ENCODE assay signal across 19 cellular contexts in the genomic region with DNA sequence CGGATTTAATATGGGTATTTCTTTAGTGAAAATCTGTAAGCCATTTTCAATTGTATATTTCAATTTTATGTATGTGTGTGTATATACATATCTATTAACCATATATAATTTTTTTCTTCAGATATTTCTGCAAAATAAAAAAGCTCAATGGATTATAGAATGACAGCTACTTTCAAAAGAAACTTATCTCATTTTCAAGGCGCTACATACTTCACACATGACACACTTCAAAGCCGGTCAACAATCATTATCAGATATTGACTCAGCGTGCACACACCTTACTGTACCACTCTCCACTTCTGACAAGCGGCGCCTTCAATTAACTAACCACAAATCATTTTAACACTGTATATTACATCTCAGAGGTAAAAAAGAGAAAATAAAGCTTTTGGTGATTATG. TPM values are rescaled to one million over a fixed set of nuclear protein-coding genes. Genes with fewer than 3 reads are reported as not detected.
A peak's percentile ranks its signal among the peaks of the same experiment; 100 is the strongest.
DNase-seq lines count a peak whose midpoint lies in the region; ATAC-seq and TF ChIP-seq lines count a peak whose summit lies in the region.
"Had no signal": no experiment of that assay in that cellular context is flagged by ENCODE, and none has a peak within 500 bp of the region (broad histone marks: within the 10 kb centered on the region; RNA-seq: fewer than 3 reads in every experiment).

No MANE protein-coding gene starts in this region.

- H3K36me3 ChIP-seq in CD4-positive, CD25-positive, alpha-beta regulatory T cell (ENCODE audit: control insufficient read depth, insufficient read depth, low read length): peaks cover 78% of the 10 kb centered on the region
- H3K36me3 ChIP-seq in brain microvascular endothelial cell (replicated peaks): peaks cover 60% of the 10 kb centered on the region

- H3K4me3 Mint-ChIP-seq in CD4-positive, CD25-positive, alpha-beta regulatory T cell: peak overlapping the region in 1 of 4 donors; percentile 55
- H3K4me3 Mint-ChIP-seq in naive thymus-derived CD8-positive, alpha-beta T cell: no peak overlapping the region
- H3K4me3 Mint-ChIP-seq in activated T-helper 1 cell treated with anti-CD3 and anti-CD28 coated beads, Interleukin-12 subunit alpha, Interleukin-12 subunit beta, Interleukin-2, Interleukin-4 antibody, amounts not matched to agents 30 ng/mL and 10 ng/mL and 1 ng/mL, durations not matched to agents 14 hours and 24 hours and 36 hours: no peak overlapping the region
- H3K4me3 Mint-ChIP-seq: activated T-cell treated with anti-CD3 and anti-CD28 coated beads, Interleukin-2, amount 50 U/mL, for 72 hours; T-helper 2 cell treated with Interferon-gamma antibody and Interleukin-4, amounts not matched to agents 5 μg/mL and 100 μg/mL, for 36 hours had no signal

- peak overlapping the region; percentile 36 for H3K27ac ChIP-seq in CD4-positive, CD25-positive, alpha-beta regulatory T cell (ENCODE audit: insufficient read depth, low read length, poor library complexity, severe bottlenecking)
- no peak overlapping the region for H3K27ac ChIP-seq in brain microvascular endothelial cell
- H3K27ac ChIP-seq: ascending aorta, coronary artery, gastrocnemius medialis had no signal

- no peak for TF ChIP-seq CTCF in brain microvascular endothelial cell (IDR thresholded peaks at IDR 0.05; ENCODE audit: low read depth, low read length, missing control alignments)

- H3K27me3 ChIP-seq in CD4-positive, CD25-positive, alpha-beta regulatory T cell (ENCODE audit: control insufficient read depth, insufficient read depth, low read length): no peaks in the 10 kb centered on the region
- no peaks in the 10 kb centered on the region for H3K27me3 ChIP-seq in brain microvascular endothelial cell (replicated peaks)
- H3K27me3 ChIP-seq: ascending aorta, gastrocnemius medialis had no signal

- ATAC-seq in CD4-positive, CD25-positive, alpha-beta regulatory T cell (ENCODE audit: low read depth in 2 of 2): peak; percentile 60 to 70
- no peak for ATAC-seq in naive thymus-derived CD8-positive, alpha-beta T cell
- ATAC-seq: gastrocnemius medialis, sciatic nerve had no signal

- H3K4me1 ChIP-seq in CD4-positive, CD25-positive, alpha-beta regulatory T cell (ENCODE audit: control insufficient read depth, insufficient read depth, low read length, poor library complexity, severe bottlenecking): peaks cover 7% of the 10 kb centered on the region
- H3K4me1 ChIP-seq: ascending aorta, gastrocnemius medialis had no signal

- no peak overlapping the region for H3K4me3 ChIP-seq in CD4-positive, CD25-positive, alpha-beta regulatory T cell (ENCODE audit: low read depth, low read length)
- no peak overlapping the region for H3K4me3 ChIP-seq in brain microvascular endothelial cell (ENCODE audit: low read depth, low read length)
- H3K4me3 ChIP-seq: ascending aorta, coronary artery, gastrocnemius medialis had no signal

- peaks cover 36% of the 10 kb centered on the region for H3K36me3 Mint-ChIP-seq in CD4-positive, CD25-positive, alpha-beta regulatory T cell
- H3K36me3 Mint-ChIP-seq in naive thymus-derived CD8-positive, alpha-beta T cell: peaks cover 4 to 90% (median 35%) of the 10 kb centered on the region in 3 donors
- H3K36me3 Mint-ChIP-seq in activated T-helper 1 cell treated with anti-CD3 and anti-CD28 coated beads, Interleukin-12 subunit alpha, Interleukin-12 subunit beta, Interleukin-2, Interleukin-4 antibody, amounts not matched to agents 30 ng/mL and 10 ng/mL and 1 ng/mL, durations not matched to agents 14 hours and 24 hours and 36 hours (ENCODE audit: low read depth): peaks cover 60% of the 10 kb centered on the region

- intact Hi-C loops in activated T-helper 1 cell treated with anti-CD3 and anti-CD28 coated beads, Interleukin-12 subunit alpha, Interleukin-12 subunit beta, Interleukin-2, Interleukin-4 antibody, amounts not matched to agents 30 ng/mL and 10 ng/mL and 1 ng/mL, durations not matched to agents 14 hours and 24 hours and 36 hours (cut with micrococcal nuclease): no loop called here

- no peak overlapping the region for H3K27ac Mint-ChIP-seq in CD4-positive, CD25-positive, alpha-beta regulatory T cell
- H3K27ac Mint-ChIP-seq in naive thymus-derived CD8-positive, alpha-beta T cell: no peak overlapping the region
- no peak overlapping the region for H3K27ac Mint-ChIP-seq in activated T-helper 1 cell treated with anti-CD3 and anti-CD28 coated beads, Interleukin-12 subunit alpha, Interleukin-12 subunit beta, Interleukin-2, Interleukin-4 antibody, amounts not matched to agents 30 ng/mL and 10 ng/mL and 1 ng/mL, durations not matched to agents 14 hours and 24 hours and 36 hours
- H3K27ac Mint-ChIP-seq: activated T-cell treated with anti-CD3 and anti-CD28 coated beads, Interleukin-2, amount 50 U/mL, for 72 hours; T-helper 2 cell treated with Interferon-gamma antibody and Interleukin-4, amounts not matched to agents 5 μg/mL and 100 μg/mL, for 36 hours had no signal

- peaks cover 4 to 14% (median 10%) of the 10 kb centered on the region in 4 donors for H3K4me1 Mint-ChIP-seq in CD4-positive, CD25-positive, alpha-beta regulatory T cell
- H3K4me1 Mint-ChIP-seq in naive thymus-derived CD8-positive, alpha-beta T cell: peaks cover 0 to 5% (median 2%) of the 10 kb centered on the region in 4 donors
- H3K4me1 Mint-ChIP-seq in activated T-helper 1 cell treated with anti-CD3 and anti-CD28 coated beads, Interleukin-12 subunit alpha, Interleukin-12 subunit beta, Interleukin-2, Interleukin-4 antibody, amounts not matched to agents 30 ng/mL and 10 ng/mL and 1 ng/mL, durations not matched to agents 14 hours and 24 hours and 36 hours (ENCODE audit: low read depth): peaks cover 9% of the 10 kb centered on the region

- DNase-seq in CD4-positive, CD25-positive, alpha-beta regulatory T cell: peak in 1 of 3 donors; percentile 43
- peak; percentile 43 for DNase-seq in DMS153 treated with DMSO at 0.1 percent for 48 hours (lab: John Stamatoyannopoulos, UW; ENCODE audit: unreplicated experiment)
- peak; percentile 5 for DNase-seq in NCI-H2227 (lab: John Stamatoyannopoulos, UW; ENCODE audit: unreplicated experiment)
- DNase-seq in erythroblast (lab: John Stamatoyannopoulos, UW): peak; percentile 52 to 56
- no peak for DNase-seq in brain microvascular endothelial cell
- no peak for DNase-seq in naive thymus-derived CD8-positive, alpha-beta T cell
- DNase-seq in activated T-helper 1 cell treated with anti-CD3 and anti-CD28 coated beads, Interleukin-12 subunit alpha, Interleukin-12 subunit beta, Interleukin-2, Interleukin-4 antibody, amounts not matched to agents 30 ng/mL and 10 ng/mL and 1 ng/mL, durations not matched to agents 14 hours and 24 hours and 36 hours (ENCODE audit: low spot score): no peak
- no peak for DNase-seq in stimulated activated CD4-positive, alpha-beta T cell treated with anti-CD3 and anti-CD28 coated beads, Interleukin-2, amount 100 ng/mL, for 48 hours
- DNase-seq: activated T-cell treated with anti-CD3 and anti-CD28 coated beads, Interleukin-2, amount 50 U/mL, for 72 hours; AML-193; gastrocnemius medialis; Kasumi-1; NCI-H1930; Right ventricle myocardium superior; stimulated activated CD4-positive, alpha-beta T cell treated with anti-CD3 and anti-CD28 coated beads, Interleukin-2, amount 100 ng/mL, for 24 hours had no signal

- H3K27me3 Mint-ChIP-seq in CD4-positive, CD25-positive, alpha-beta regulatory T cell: no peaks in the 10 kb centered on the region
- H3K27me3 Mint-ChIP-seq in naive thymus-derived CD8-positive, alpha-beta T cell: no peaks in the 10 kb centered on the region
- no peaks in the 10 kb centered on the region for H3K27me3 Mint-ChIP-seq in activated T-helper 1 cell treated with anti-CD3 and anti-CD28 coated beads, Interleukin-12 subunit alpha, Interleukin-12 subunit beta, Interleukin-2, Interleukin-4 antibody, amounts not matched to agents 30 ng/mL and 10 ng/mL and 1 ng/mL, durations not matched to agents 14 hours and 24 hours and 36 hours (ENCODE audit: insufficient read depth)

- TF ChIP-seq POLR2A in erythroblast (IDR thresholded peaks at IDR 0.05; ENCODE audit: low read length): no peak

- POLR2A ChIA-PET in naive thymus-derived CD8-positive, alpha-beta T cell (lab: Charles Lee): no interaction called here

- H3K9me3 ChIP-seq in CD4-positive, CD25-positive, alpha-beta regulatory T cell (ENCODE audit: control insufficient read depth in 2 of 2, low read length in 2 of 2): no peaks in the 10 kb centered on the region
- H3K9me3 ChIP-seq: ascending aorta, gastrocnemius medialis had no signal

- in situ Hi-C loops in brain microvascular endothelial cell (cut with HindIII; ENCODE audit: low pct_ligation_motif_present, low sequenced_read_pairs): no loop called here

- H3K9me3 Mint-ChIP-seq in CD4-positive, CD25-positive, alpha-beta regulatory T cell: no peaks in the 10 kb centered on the region
- H3K9me3 Mint-ChIP-seq in naive thymus-derived CD8-positive, alpha-beta T cell: no peaks in the 10 kb centered on the region
- H3K9me3 Mint-ChIP-seq in activated T-helper 1 cell treated with anti-CD3 and anti-CD28 coated beads, Interleukin-12 subunit alpha, Interleukin-12 subunit beta, Interleukin-2, Interleukin-4 antibody, amounts not matched to agents 30 ng/mL and 10 ng/mL and 1 ng/mL, durations not matched to agents 14 hours and 24 hours and 36 hours: no peaks in the 10 kb centered on the region
- H3K9me3 Mint-ChIP-seq: activated T-cell treated with anti-CD3 and anti-CD28 coated beads, Interleukin-2, amount 50 U/mL, for 72 hours; T-helper 2 cell treated with Interferon-gamma antibody and Interleukin-4, amounts not matched to agents 5 μg/mL and 100 μg/mL, for 36 hours had no signal

RNA-seq across cellular contexts. Expression of a gene that starts 39.6 kb away (rescaled TPM):
- total RNA-seq in CD4-positive, CD25-positive, alpha-beta regulatory T cell: 114 TPM
- 10 to 100 TPM in 3 of 4 donors, 1 to 10 TPM in 1; 8.6 to 17.5 (median 13.3) TPM for polyA plus RNA-seq in CD4-positive, CD25-positive, alpha-beta regulatory T cell
- 10 to 100 TPM; 51.7 to 53.8 TPM for total RNA-seq in naive thymus-derived CD8-positive, alpha-beta T cell
- 10 to 100 TPM in 2 of 3 donors, 1 to 10 TPM in 1; 5.9 to 13.2 (median 10.6) TPM for polyA plus RNA-seq in naive thymus-derived CD8-positive, alpha-beta T cell
- total RNA-seq in activated T-helper 1 cell treated with anti-CD3 and anti-CD28 coated beads, Interleukin-12 subunit alpha, Interleukin-12 subunit beta, Interleukin-2, Interleukin-4 antibody, amounts not matched to agents 30 ng/mL and 10 ng/mL and 1 ng/mL, durations not matched to agents 14 hours and 24 hours and 36 hours: 198 and 206 TPM in 2 replicates

RNA-seq across cellular contexts. Expression of a gene that starts 48.1 kb away (rescaled TPM):
- 1.4 TPM for total RNA-seq in CD4-positive, CD25-positive, alpha-beta regulatory T cell
- 1 to 10 TPM in 2 of 4 donors, under 1 TPM in 2; 0.41 to 2.7 (median 1.2) TPM for polyA plus RNA-seq in CD4-positive, CD25-positive, alpha-beta regulatory T cell
- 10 to 100 TPM; 12.2 to 12.8 TPM for total RNA-seq in naive thymus-derived CD8-positive, alpha-beta T cell
- polyA plus RNA-seq in naive thymus-derived CD8-positive, alpha-beta T cell: 1 to 10 TPM; 4.2 to 9.5 (median 5.5) TPM
- total RNA-seq in activated T-helper 1 cell treated with anti-CD3 and anti-CD28 coated beads, Interleukin-12 subunit alpha, Interleukin-12 subunit beta, Interleukin-2, Interleukin-4 antibody, amounts not matched to agents 30 ng/mL and 10 ng/mL and 1 ng/mL, durations not matched to agents 14 hours and 24 hours and 36 hours: 0.27 and 0.31 TPM in 2 replicates
- total RNA-seq: Right ventricle myocardium superior had no signal

Comparison
In these comparisons a context has a peak if more than half of its experiments do, and no peak if none do; other contexts are left out.
1. ATAC-seq: peak in CD4-positive, CD25-positive, alpha-beta regulatory T cell (2 of 2); none in naive thymus-derived CD8-positive, alpha-beta T cell (0 of 2).
2. DNase-seq: peak in DMS153 treated with DMSO at 0.1 percent for 48 hours (single experiment), NCI-H2227 (single experiment) and erythroblast (2 of 2); none in brain microvascular endothelial cell (single experiment), naive thymus-derived CD8-positive, alpha-beta T cell (0 of 10), activated T-helper 1 cell treated with anti-CD3 and anti-CD28 coated beads, Interleukin-12 subunit alpha, Interleukin-12 subunit beta, Interleukin-2, Interleukin-4 antibody, amounts not matched to agents 30 ng/mL and 10 ng/mL and 1 ng/mL, durations not matched to agents 14 hours and 24 hours and 36 hours (single experiment) and stimulated activated CD4-positive, alpha-beta T cell treated with anti-CD3 and anti-CD28 coated beads, Interleukin-2, amount 100 ng/mL, for 48 hours (0 of 2).